11 cellular contexts compared by ENCODE assay signal in genomic region chr2:224887159-224887558, GRCh38.
A peak's percentile ranks its signal among the peaks of the same experiment; 100 is the strongest.
DNase-seq lines count a peak whose midpoint lies in the region; ATAC-seq, FAIRE-seq and TF ChIP-seq lines count a peak whose summit lies in the region.
"Had no signal": no experiment of that assay in that cellular context is flagged by ENCODE, and none has a peak within 500 bp of the region (broad histone marks: within the 10 kb centered on the region; RNA-seq: fewer than 3 reads in every experiment).

No MANE protein-coding gene starts in this region.

- no peak overlapping the region for H3K4me3 ChIP-seq in OCI-LY7 (ENCODE audit: low read depth, low read length, poor library complexity, severe bottlenecking)

- no peaks in the 10 kb centered on the region for H3K79me2 ChIP-seq in OCI-LY7 (ENCODE audit: insufficient read depth, low read depth, low read length)

- TF ChIP-seq CTCF in GM13977 (IDR thresholded peaks at IDR 0.05; ENCODE audit: extremely low read depth, insufficient read depth, missing control alignments) (peak; percentile 39), OCI-LY7 (conservative IDR thresholded peaks at IDR 0.05; ENCODE audit: low read length) (peak; percentile 21; the same call in 1 of the 2 replicates)

- H2AFZ ChIP-seq in OCI-LY7 (ENCODE audit: low read length) = no peak overlapping the region

- intact Hi-C loops in OCI-LY7 (cut with micrococcal nuclease; ENCODE audit: unreplicated experiment) = no loop called here

- CTCF ChIA-PET in OCI-LY7 (lab: Charles Lee; ENCODE audit: unreplicated experiment) = no interaction called here

- H3K27ac ChIP-seq in OCI-LY7 (ENCODE audit: low read depth, low read length, poor library complexity, severe bottlenecking) = no peak overlapping the region

- peak; percentile 34 for ATAC-seq in esophagus mucosa
- ATAC-seq: left cardiac atrium had no signal

- peaks cover 74% of the 10 kb centered on the region for H3K36me3 ChIP-seq in OCI-LY7 (ENCODE audit: insufficient read depth, low read length)

- DNase-seq in AG20443 (ENCODE audit: low spot score) (peak; percentile 63), GM13977 (ENCODE audit: low spot score) (no peak), OCI-LY7 (ENCODE audit: low spot score) (no peak), epidermal melanocyte (ENCODE audit: insufficient read length, low spot score) (no peak), UCSD-AML1 (lab: John Stamatoyannopoulos, UW; ENCODE audit: unreplicated experiment) (no peak), RCC 7860 (ENCODE audit: low spot score) (no peak), NCI-H1436 (lab: John Stamatoyannopoulos, UW) (no peak)
- DNase-seq: DMS 273 treated with DMSO at 0.1 percent for 48 hours, left cardiac atrium, Right ventricle myocardium superior had no signal

- H4K20me1 ChIP-seq in OCI-LY7 (ENCODE audit: insufficient read depth, low read length) = no peaks in the 10 kb centered on the region

- no peaks in the 10 kb centered on the region for H3K9me3 ChIP-seq in OCI-LY7 (ENCODE audit: low read length)

- H3K4me2 ChIP-seq in OCI-LY7 (ENCODE audit: low read length) = no peak overlapping the region

- H3K4me1 ChIP-seq in OCI-LY7 (ENCODE audit: insufficient read depth, low read length, poor library complexity, severe bottlenecking) = no peaks in the 10 kb centered on the region

- in situ Hi-C loops in GM13977 (cut with MboI; ENCODE audit: low pct_unique_long_range_greater_than_20kb, low sequenced_read_pairs, unreplicated experiment) = no loop called here

- no peak for FAIRE-seq in RCC 7860 (lab: Jason Lieb, UNC)

- POLR2A ChIA-PET in OCI-LY7 (lab: Charles Lee) = interaction anchor here (1.0 kb wide), 1 partner anchor 30 kb away, joined by 3 read pairs; no protein-coding TSS in a partner anchor

- BruUV-seq in OCI-LY7 (replicated peaks; lab: Mats Ljungman, UMichigan) = no TSS peak

- no peaks in the 10 kb centered on the region for H3K9me2 ChIP-seq in OCI-LY7 (ENCODE audit: insufficient read depth, low read length)
